20 cellular contexts compared by ENCODE assay signal in genomic region chr16:56748191-56748590, GRCh38. TPM values are rescaled to one million over a fixed set of nuclear protein-coding genes. Genes with fewer than 3 reads are reported as not detected.
DNase-seq lines count a peak whose midpoint lies in the region; ATAC-seq and TF ChIP-seq lines count a peak whose summit lies in the region.
"Had no signal": no experiment of that assay in that cellular context is flagged by ENCODE, and none has a peak within 500 bp of the region (broad histone marks: within the 10 kb centered on the region; RNA-seq: fewer than 3 reads in every experiment).

No MANE protein-coding gene starts in this region.

- H3K36me3 ChIP-seq in cardiac muscle cell (no peaks in the 10 kb centered on the region), upper lobe of left lung (peaks cover 0 to 9% (median 1%) of the 10 kb centered on the region in 4 donors)

- H3K27ac Mint-ChIP-seq in nephron progenitor cell: peak overlapping the region; percentile 33
- H3K27ac Mint-ChIP-seq: activated naive CD8-positive, alpha-beta T cell; IgD-negative memory B cell had no signal

- H3K27ac ChIP-seq in cardiac muscle cell (peak overlapping the region; percentile 96), cingulate gyrus (ENCODE audit: low read depth, low read length) (peak overlapping the region; percentile 5), upper lobe of left lung (peak overlapping the region in 3 of 4 donors; percentile 32 to 62 (median 33))

- no peaks in the 10 kb centered on the region for H3K9me3 ChIP-seq in cardiac muscle cell (ENCODE audit: low read depth)
- no peaks in the 10 kb centered on the region for H3K9me3 ChIP-seq in upper lobe of left lung

- H3K4me1 Mint-ChIP-seq in nephron progenitor cell: peaks cover 35% of the 10 kb centered on the region

- H3K4me1 ChIP-seq in cardiac muscle cell (ENCODE audit: low read depth) (peaks cover 69% of the 10 kb centered on the region), upper lobe of left lung (peaks cover 18 to 28% (median 24%) of the 10 kb centered on the region in 4 donors)

- H3K4me3 Mint-ChIP-seq in nephron progenitor cell: no peak overlapping the region
- H3K4me3 Mint-ChIP-seq: activated naive CD8-positive, alpha-beta T cell; IgD-negative memory B cell had no signal

- H3K9me3 Mint-ChIP-seq in nephron progenitor cell: peaks cover 11% of the 10 kb centered on the region
- H3K9me3 Mint-ChIP-seq: IgD-negative memory B cell had no signal

- ATAC-seq in left ventricle myocardium superior: no peak
- no peak for ATAC-seq in upper lobe of left lung (ENCODE audit: low FRiP score in 2 of 2)
- ATAC-seq: sciatic nerve had no signal

- no peaks in the 10 kb centered on the region for H3K27me3 ChIP-seq in cardiac muscle cell
- H3K27me3 ChIP-seq in upper lobe of left lung: no peaks in the 10 kb centered on the region

- H3K4me3 ChIP-seq in cardiac muscle cell: no peak overlapping the region
- H3K4me3 ChIP-seq in upper lobe of left lung: no peak overlapping the region

- TF ChIP-seq CTCF in cardiac muscle cell (IDR thresholded peaks at IDR 0.05; ENCODE audit: low read depth, low read length) (no peak), nephron progenitor cell (IDR thresholded peaks at IDR 0.05) (no peak), upper lobe of left lung (IDR thresholded peaks at IDR 0.05) (no peak)

- intact Hi-C loops in left ventricle myocardium superior (cut with micrococcal nuclease): no loop called here

- WGBS in upper lobe of left lung, 2 donors: 68 to 81% methylated on average over 10 of the region's 10 CpGs

- H3K27me3 Mint-ChIP-seq in nephron progenitor cell (ENCODE audit: low read depth, poor library complexity): no peaks in the 10 kb centered on the region
- H3K27me3 Mint-ChIP-seq: activated naive CD8-positive, alpha-beta T cell; IgD-negative memory B cell had no signal

- DNase-seq in cardiac muscle cell (ENCODE audit: low read depth in 1 of 2, low spot score in 1 of 2) (no peak), left ventricle myocardium superior (no peak), nephron progenitor cell (no peak), upper lobe of left lung (peak in 1 of 2 donors; percentile 16), COLO668 (lab: John Stamatoyannopoulos, UW; ENCODE audit: unreplicated experiment) (no peak)
- DNase-seq in stimulated activated CD4-positive, alpha-beta T cell treated with anti-CD3 and anti-CD28 coated beads, Interleukin-2, amount 100 ng/mL, for 48 hours: no peak
- no peak for DNase-seq in activated effector memory CD4-positive, alpha-beta T cell treated with Interleukin-2 at 50 U/mL for 16 hours
- DNase-seq: activated T-cell treated with anti-CD3 and anti-CD28 coated beads, Interleukin-2, amount 50 U/mL, for 1 hour; C1 segment of cervical spinal cord; DMS153; erythroblast; left colon; NCI-H1930; NCI-H524 treated with DMSO at 0.1 percent for 48 hours; occipital lobe; stimulated activated CD4-positive, alpha-beta T cell treated with anti-CD3 and anti-CD28 coated beads, Interleukin-1b, Interleukin-23, amount 100 ng/mL, for 48 hours had no signal

- peaks cover 25% of the 10 kb centered on the region for H3K36me3 Mint-ChIP-seq in nephron progenitor cell (ENCODE audit: low read depth)

- no peak for TF ChIP-seq EP300 in upper lobe of left lung (IDR thresholded peaks at IDR 0.05)

- no peak for TF ChIP-seq POLR2A in upper lobe of left lung (IDR thresholded peaks at IDR 0.05)

RNA-seq across cellular contexts. Expression of gene NUP93, which starts 18.3 kb away (rescaled TPM):
- total RNA-seq in cardiac muscle cell: 110 and 115 TPM in 2 replicates
- polyA plus RNA-seq in cardiac muscle cell: 127 and 157 TPM in 2 replicates
- 26.2 TPM for total RNA-seq in left ventricle myocardium superior
- 10 to 100 TPM; 30.9 to 57.3 (median 45.3) TPM for total RNA-seq in upper lobe of left lung

Comparison
In these comparisons a context has a peak if more than half of its experiments do, and no peak if none do; other contexts are left out.
1. H3K27ac ChIP-seq: peak in every context shown above with its lines; median percentile 96 in cardiac muscle cell; 33 in upper lobe of left lung; 5 in cingulate gyrus.